Comparison of ENCODE assay signal across 8 cellular contexts in the genomic region with DNA sequence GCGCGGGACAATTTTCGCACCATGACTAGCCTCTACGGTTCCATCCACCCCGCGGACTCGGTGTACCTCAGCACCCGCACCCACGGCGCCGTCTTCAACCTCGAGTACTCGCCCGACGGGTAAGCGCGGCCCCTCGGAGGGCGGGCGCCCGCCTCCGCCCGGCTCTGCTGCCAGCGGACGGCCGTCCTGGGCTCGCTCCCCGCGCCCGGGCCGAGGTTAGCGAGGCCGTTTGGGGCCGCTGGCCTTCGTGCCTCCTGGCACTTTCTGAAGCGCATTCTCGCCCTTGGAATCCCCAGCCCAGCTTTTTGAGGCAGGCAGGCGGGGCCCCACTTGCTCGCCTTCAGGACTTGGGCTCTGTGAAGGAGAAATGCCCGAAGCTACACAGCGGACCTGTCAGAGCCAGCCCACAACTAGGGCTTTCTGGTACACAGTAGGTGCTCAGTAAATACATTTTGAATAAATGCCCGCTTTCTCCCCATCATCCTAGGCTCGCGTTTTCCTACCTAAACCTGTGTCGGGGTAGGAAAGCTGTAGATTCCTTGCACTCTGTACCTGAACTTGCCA. TPM values are rescaled to one million over a fixed set of nuclear protein-coding genes. Genes with fewer than 3 reads are reported as not detected.
DNase-seq lines count a peak whose midpoint lies in the region; ATAC-seq and TF ChIP-seq lines count a peak whose summit lies in the region.

No MANE protein-coding gene starts in this region.

- ATAC-seq in GM18519 (IDR thresholded peaks at IDR 0.05; ENCODE audit: low FRiP score, unreplicated experiment), result peak; percentile 6
- ATAC-seq in HG02642 (IDR thresholded peaks at IDR 0.05; ENCODE audit: poor library complexity, unreplicated experiment), result peak; percentile 45

- in situ Hi-C loops in astrocyte of the cerebellum (cut with HindIII; ENCODE audit: low sequenced_read_pairs), result no loop called here

- TF ChIP-seq CTCF in astrocyte of the cerebellum (IDR thresholded peaks at IDR 0.05; ENCODE audit: low read depth, low read length, missing control alignments), result no peak

- peak; percentile 1 for DNase-seq in NCI-H226
- no peak for DNase-seq in astrocyte of the cerebellum (ENCODE audit: low read depth)
- DNase-seq in iris pigment epithelial cell (ENCODE audit: low read depth), result peak; percentile 32
- DNase-seq in stimulated activated CD4-positive, alpha-beta T cell treated with anti-CD3 and anti-CD28 coated beads, Interleukin-2, amount 100 ng/mL, for 24 hours, result peak; percentile 46 to 57
- no peak for DNase-seq in H4 (ENCODE audit: low spot score)
- DNase-seq in NCI-H146 treated with DMSO at 0.1 percent for 48 hours (lab: John Stamatoyannopoulos, UW; ENCODE audit: unreplicated experiment), result no peak

- H3K4me3 ChIP-seq in astrocyte of the cerebellum (ENCODE audit: low read depth, low read length), result peak overlapping the region; percentile 88

RNA-seq across cellular contexts. Expression of a gene that starts 0.8 kb away (rescaled TPM):
- total RNA-seq in H4 (2014; rRNA removed; shearing (Covaris generic)), result 32.4 and 33.3 TPM in 2 replicates

RNA-seq across cellular contexts. Expression of a gene that starts 16.5 kb away (rescaled TPM):
- 80.8 and 117 TPM in 2 replicates for total RNA-seq in H4 (2014; rRNA removed; shearing (Covaris generic))

RNA-seq across cellular contexts. Expression of a gene that starts 47.8 kb away (rescaled TPM):
- total RNA-seq in H4 (2014; rRNA removed; shearing (Covaris generic)), result 1.3 and 1.5 TPM in 2 replicates

Comparison
In these comparisons a context has a peak if more than half of its experiments do, and no peak if none do; other contexts are left out.
1. DNase-seq: peak in NCI-H226 (single experiment), iris pigment epithelial cell (single experiment) and stimulated activated CD4-positive, alpha-beta T cell treated with anti-CD3 and anti-CD28 coated beads, Interleukin-2, amount 100 ng/mL, for 24 hours (2 of 2); none in astrocyte of the cerebellum (single experiment), H4 (single experiment) and NCI-H146 treated with DMSO at 0.1 percent for 48 hours (single experiment).